In genomic region chr11:17394743-17395390, GRCh38 we compare ENCODE assay signal across 25 cellular contexts. TPM values are rescaled to one million over a fixed set of nuclear protein-coding genes. Genes with fewer than 3 reads are reported as not detected.
DNase-seq lines count a peak whose midpoint lies in the region; ATAC-seq, FAIRE-seq and TF ChIP-seq lines count a peak whose summit lies in the region.
"Had no signal": no experiment of that assay in that cellular context is flagged by ENCODE, and none has a peak within 500 bp of the region (broad histone marks: within the 10 kb centered on the region; RNA-seq: fewer than 3 reads in every experiment).

No MANE protein-coding gene starts in this region.

- no peaks in the 10 kb centered on the region for H3K79me2 ChIP-seq in K562 (ENCODE audit: control insufficient read depth, insufficient read depth, low read length)
- no peaks in the 10 kb centered on the region for H3K79me2 ChIP-seq in neural progenitor cell (ENCODE audit: low read depth)
- no peaks in the 10 kb centered on the region for H3K79me2 ChIP-seq in MM.1S (ENCODE audit: low read length)

- TF ChIP-seq RAD21 in K562 (CRISPR knock-in tag; conservative IDR thresholded peaks at IDR 0.05 in 1 of 2, IDR thresholded peaks at IDR 0.05 in 1 of 2): no peak

- H3K4me1 ChIP-seq in K562 (replicated peaks in 1 of 2; ENCODE audit: control insufficient read depth in 2 of 2, insufficient read depth in 2 of 2, low read length in 2 of 2): peaks cover 0 to 5% of the 10 kb centered on the region in 2 experiments; a peak in 1 of 5 replicates
- H3K4me1 ChIP-seq in neural progenitor cell: peaks cover 2% of the 10 kb centered on the region
- peaks cover 30% of the 10 kb centered on the region for H3K4me1 ChIP-seq in MM.1S (ENCODE audit: low read length)

- no TSS peak for BruUV-seq in K562 (replicated peaks; lab: Mats Ljungman, UMichigan)

- TF ChIP-seq CTCF in GM06990 (IDR thresholded peaks at IDR 0.05; ENCODE audit: insufficient read depth, low read length, poor library complexity, severe bottlenecking) (peak; percentile 2), GM13977 (IDR thresholded peaks at IDR 0.05; ENCODE audit: extremely low read depth, insufficient read depth, missing control alignments) (no peak), K562 (IDR thresholded peaks at IDR 0.05 in 2 of 3, conservative IDR thresholded peaks at IDR 0.05 in 1 of 3; ENCODE audit: insufficient read depth in 2 of 3, low read depth in 1 of 3, low read length in 3 of 3) (no peak), neural progenitor cell (IDR thresholded peaks at IDR 0.05) (peak; percentile 7), MM.1S (IDR thresholded peaks at IDR 0.05; ENCODE audit: low read length) (no peak)

- H3K4me2 ChIP-seq in K562 (ENCODE audit: insufficient read depth, low read length): no peak overlapping the region
- no peak overlapping the region for H3K4me2 ChIP-seq in neural progenitor cell
- H3K4me2 ChIP-seq in MM.1S (ENCODE audit: low read depth, low read length): no peak overlapping the region
- H3K4me2 ChIP-seq: BLaER1 treated with 17β-estradiol and CSF1 and Interleukin-3, amounts not matched to agents 10 nM and 100 nM; KMS-11 had no signal

- in situ Hi-C loops in GM13977 (cut with MboI; ENCODE audit: low pct_unique_long_range_greater_than_20kb, low sequenced_read_pairs, unreplicated experiment): no loop called here
- in situ Hi-C loops in K562 (cut with MboI): loop anchor here (10.0 kb wide), 1 partner anchor 130 kb away; no protein-coding TSS in a partner anchor

- H3K9me1 ChIP-seq in K562 (ENCODE audit: control insufficient read depth, insufficient read depth, low read length): no peaks in the 10 kb centered on the region

- no peaks in the 10 kb centered on the region for H3K36me3 ChIP-seq in GM06990 (ENCODE audit: control insufficient read depth, insufficient read depth, low read length)
- H3K36me3 ChIP-seq in K562 (ENCODE audit: control insufficient read depth, insufficient read depth, low read length): no peaks in the 10 kb centered on the region
- H3K36me3 ChIP-seq in neural progenitor cell: no peaks in the 10 kb centered on the region
- no peaks in the 10 kb centered on the region for H3K36me3 ChIP-seq in MM.1S (replicated peaks; ENCODE audit: insufficient read depth, low read length)
- H3K36me3 ChIP-seq: BLaER1 treated with 17β-estradiol and CSF1 and Interleukin-3, amounts not matched to agents 10 nM and 100 nM; Peyer's patch had no signal

- FAIRE-seq in K562 (lab: Jason Lieb, UNC): no peak
- FAIRE-seq: A204.1, D721Med had no signal

- WGBS in K562 (ENCODE audit: insufficient coverage, low coverage, missing lambda C conversion rate): under 1% methylated on average over 10 of the region's 10 CpGs

- H3F3A ChIP-seq in neural progenitor cell (ENCODE audit: low read depth) (peaks cover 4% of the 10 kb centered on the region), MM.1S (ENCODE audit: insufficient read depth, low read length) (peaks cover 12% of the 10 kb centered on the region)

- DNase-seq in GM06990 (ENCODE audit: extremely low read depth, insufficient read length): no peak
- DNase-seq in GM13977 (ENCODE audit: low spot score): peak; percentile 19
- no peak for DNase-seq in K562 (ENCODE audit: extremely low read depth in 1 of 4, low spot score in 3 of 4)
- no peak for DNase-seq in neural progenitor cell (ENCODE audit: low spot score)
- DNase-seq in MM.1S: no peak
- DNase-seq: CD4-positive, alpha-beta T cell; IMR-90; NCI-H1048; NCI-H1417; NCI-H1694; NCI-H2029 treated with DMSO at 0.1 percent for 48 hours; NCI-H2227 treated with DMSO at 0.1 percent for 48 hours; NCI-H526 treated with DMSO at 0.1 percent for 48 hours; OCI-M1; Peyer's patch; SHP77 treated with DMSO at 0.1 percent for 48 hours; T-helper 17 cell had no signal

- no peaks in the 10 kb centered on the region for H3K9me2 ChIP-seq in MM.1S (replicated peaks; ENCODE audit: insufficient read depth, low read length)

- no peak for ATAC-seq in K562
- no peak for ATAC-seq in HG03097 (IDR thresholded peaks at IDR 0.05; ENCODE audit: low FRiP score, unreplicated experiment)
- ATAC-seq in HG03520 (IDR thresholded peaks at IDR 0.05; ENCODE audit: unreplicated experiment): no peak
- ATAC-seq in HG03565 (IDR thresholded peaks at IDR 0.05; ENCODE audit: unreplicated experiment): no peak
- ATAC-seq: T-helper 17 cell had no signal

- H3K36me3 Mint-ChIP-seq in neural progenitor cell: no peaks in the 10 kb centered on the region

- H3K9ac ChIP-seq in K562 (ENCODE audit: insufficient read depth in 1 of 2, low read depth in 2 of 2, low read length in 2 of 2) (no peak overlapping the region), neural progenitor cell (no peak overlapping the region), MM.1S (ENCODE audit: low read length) (no peak overlapping the region)
- H3K9ac ChIP-seq: BLaER1 treated with 17β-estradiol and CSF1 and Interleukin-3, amounts not matched to agents 10 nM and 100 nM; KMS-11 had no signal

- H3K4me3 Mint-ChIP-seq in neural progenitor cell: no peak overlapping the region
- H3K4me3 Mint-ChIP-seq: CD4-positive, alpha-beta T cell; T-helper 17 cell had no signal

- peaks cover 5% of the 10 kb centered on the region for H3K4me1 Mint-ChIP-seq in neural progenitor cell

- H3K27me3 ChIP-seq in GM06990 (replicated peaks; ENCODE audit: control insufficient read depth, insufficient read depth, low read length) (no peaks in the 10 kb centered on the region; the same call in 1 of the 2 replicates), K562 (ENCODE audit: control insufficient read depth in 2 of 2, insufficient read depth in 2 of 2, low read length in 2 of 2) (peaks cover 14 to 70% of the 10 kb centered on the region in 2 experiments), neural progenitor cell (no peaks in the 10 kb centered on the region), MM.1S (replicated peaks; ENCODE audit: insufficient read depth, low read length) (no peaks in the 10 kb centered on the region)
- H3K27me3 ChIP-seq: BLaER1 treated with 17β-estradiol and CSF1 and Interleukin-3, amounts not matched to agents 10 nM and 100 nM; Peyer's patch had no signal

- TF ChIP-seq POLR2A in K562 (conservative IDR thresholded peaks at IDR 0.05): no peak

- no peak overlapping the region for H3K27ac Mint-ChIP-seq in neural progenitor cell
- H3K27ac Mint-ChIP-seq: CD4-positive, alpha-beta T cell; T-helper 17 cell had no signal

- H3K9me3 ChIP-seq in K562 (replicated peaks; ENCODE audit: control insufficient read depth, insufficient read depth, low read depth, low read length) (no peaks in the 10 kb centered on the region), neural progenitor cell (ENCODE audit: low read depth) (no peaks in the 10 kb centered on the region), MM.1S (replicated peaks; ENCODE audit: insufficient read depth, low read length) (no peaks in the 10 kb centered on the region)
- H3K9me3 ChIP-seq: BLaER1 treated with 17β-estradiol and CSF1 and Interleukin-3, amounts not matched to agents 10 nM and 100 nM; Peyer's patch had no signal

- H3K27ac ChIP-seq in K562 (ENCODE audit: extremely low read depth, low read depth, low read length): no peak overlapping the region
- H3K27ac ChIP-seq in neural progenitor cell: no peak overlapping the region
- H3K27ac ChIP-seq in MM.1S (ENCODE audit: low read length): no peak overlapping the region
- H3K27ac ChIP-seq: BLaER1 treated with 17β-estradiol and CSF1 and Interleukin-3, amounts not matched to agents 10 nM and 100 nM; KMS-11; Peyer's patch had no signal

- H3K9me3 Mint-ChIP-seq in neural progenitor cell: no peaks in the 10 kb centered on the region
- H3K9me3 Mint-ChIP-seq: CD4-positive, alpha-beta T cell had no signal

- CTCF ChIA-PET in K562 (lab: Yijun Ruan, JAX; ENCODE audit: low intra/inter-chr PET ratio): no interaction called here

- POLR2A ChIA-PET in K562 (lab: Yijun Ruan, JAX): no interaction called here

- H2AFZ ChIP-seq in K562 (ENCODE audit: low read depth, low read length) (no peak overlapping the region), neural progenitor cell (replicated peaks) (no peak overlapping the region), MM.1S (ENCODE audit: low read length) (no peak overlapping the region)

- TF ChIP-seq EP300 in K562 (IDR thresholded peaks at IDR 0.05; ENCODE audit: low read length): no peak

- H3K27me3 Mint-ChIP-seq in neural progenitor cell (ENCODE audit: insufficient read depth, low read depth): peaks cover 11% of the 10 kb centered on the region
- H3K27me3 Mint-ChIP-seq: CD4-positive, alpha-beta T cell had no signal

- H4K20me1 ChIP-seq in K562 (replicated peaks; ENCODE audit: control insufficient read depth, insufficient read depth, low read length) (peaks cover 3% of the 10 kb centered on the region; the same call in 1 of the 2 replicates), neural progenitor cell (ENCODE audit: low read depth) (no peaks in the 10 kb centered on the region), MM.1S (ENCODE audit: insufficient read depth, low read length) (no peaks in the 10 kb centered on the region)
- H4K20me1 ChIP-seq: BLaER1 treated with 17β-estradiol and CSF1 and Interleukin-3, amounts not matched to agents 10 nM and 100 nM had no signal

- H3K4me3 ChIP-seq in GM06990 (replicated peaks; ENCODE audit: low read depth, low read length) (no peak overlapping the region), K562 (no peak overlapping the region), neural progenitor cell (no peak overlapping the region), MM.1S (ENCODE audit: low read length) (no peak overlapping the region)
- H3K4me3 ChIP-seq: BLaER1 treated with 17β-estradiol and CSF1 and Interleukin-3, amounts not matched to agents 10 nM and 100 nM; Peyer's patch had no signal

- intact Hi-C loops in K562 (cut with micrococcal nuclease): no loop called here

RNA-seq across cellular contexts. Expression of gene KCNJ11, which starts 6.4 kb away (rescaled TPM):
- total RNA-seq in K562 (2011; cell fraction: chromatin; rRNA removed; ENCODE audit: low replicate concordance): 2.1 and 9.1 TPM in 2 replicates
- total RNA-seq in K562 (2011; cell fraction: nucleolus; rRNA removed): 11.7 and 13.2 TPM in 2 replicates
- 5.3 and 6.8 TPM in 2 replicates for total RNA-seq in K562 (2011; cell fraction: nucleoplasm; rRNA removed)
- total RNA-seq in K562 (2014; rRNA removed) (1.6 and 2.7 TPM in 2 replicates), K562 (2014; rRNA removed; fragmentation: Illumina TruSeq; extraction: Trizol) (0.41 and 0.62 TPM in 2 replicates), K562 (2015; rRNA removed; fragmentation: Illumina TruSeq; extraction: Trizol) (0.54 and 0.60 TPM in 2 replicates), K562 (2021) (3.3 and 3.7 TPM in 2 replicates), neural progenitor cell (ENCODE audit: low replicate concordance) (1.9 and 5.0 TPM in 2 replicates)
- polyA plus RNA-seq in K562 (2011; rRNA removed) (0.85 and 1.8 TPM in 2 replicates), K562 (2014; fragmentation: Illumina TruSeq; extraction: Trizol) (1.4 and 3.1 TPM in 2 replicates), K562 (2014; fragmentation: Nextera tagmentation; extraction: Ambion mirVana) (not detected), K562 (2014; rRNA removed) (0.86 and 2.7 TPM in 2 replicates)
- 1.7 and 2.6 TPM in 2 replicates for polyA plus RNA-seq in K562 (2011; cell fraction: cytosol; rRNA removed)
- polyA plus RNA-seq in K562 (2011; cell fraction: nucleus; rRNA removed): 2.1 and 2.6 TPM in 2 replicates
- 1.5 and 4.7 TPM in 2 replicates for polyA plus RNA-seq in K562 (2012)
- 1.2 and 2.7 TPM in 2 replicates for polyA minus RNA-seq in K562 (2011; rRNA and poly(A)+ RNA removed)
- 5.3 and 5.6 TPM in 2 replicates for polyA minus RNA-seq in K562 (2011; cell fraction: cytosol; rRNA and poly(A)+ RNA removed)
- 2.1 and 3.0 TPM in 2 replicates for polyA minus RNA-seq in K562 (2011; cell fraction: nucleus; rRNA and poly(A)+ RNA removed)
- total RNA-seq: IMR-90 had no signal
- polyA plus RNA-seq: AG04450, IMR-90 had no signal

RNA-seq across cellular contexts. Expression of gene NCR3LG1, which starts 43.3 kb away (rescaled TPM):
- 39.2 and 56.4 TPM in 2 replicates for total RNA-seq in K562 (2011; cell fraction: chromatin; rRNA removed; ENCODE audit: low replicate concordance)
- total RNA-seq in K562 (2011; cell fraction: nucleolus; rRNA removed): 30.5 and 32.8 TPM in 2 replicates
- total RNA-seq in K562 (2011; cell fraction: nucleoplasm; rRNA removed): 52.4 and 80.8 TPM in 2 replicates
- 23.7 and 28.4 TPM in 2 replicates for total RNA-seq in K562 (2014; rRNA removed)
- total RNA-seq in K562 (2014; rRNA removed; fragmentation: Illumina TruSeq; extraction: Trizol): 39.8 and 45.1 TPM in 2 replicates
- 36.2 and 38.1 TPM in 2 replicates for total RNA-seq in K562 (2015; rRNA removed; fragmentation: Illumina TruSeq; extraction: Trizol)
- 31.5 and 32.4 TPM in 2 replicates for total RNA-seq in K562 (2021)
- polyA plus RNA-seq in K562 (2011; rRNA removed): 21.5 and 25.1 TPM in 2 replicates
- 10.8 and 15.1 TPM in 2 replicates for polyA plus RNA-seq in K562 (2011; cell fraction: cytosol; rRNA removed)
- polyA plus RNA-seq in K562 (2011; cell fraction: nucleus; rRNA removed): 19.9 and 26.2 TPM in 2 replicates
- polyA plus RNA-seq in K562 (2012): 8.6 and 13.8 TPM in 2 replicates
- polyA plus RNA-seq in K562 (2014; fragmentation: Illumina TruSeq; extraction: Trizol): 30.8 and 33.8 TPM in 2 replicates
- 1 to 10 TPM; 4.1 to 6.6 TPM for polyA plus RNA-seq in K562 (2014; fragmentation: Nextera tagmentation; extraction: Ambion mirVana)
- polyA plus RNA-seq in K562 (2014; rRNA removed): 13.8 and 17.3 TPM in 2 replicates
- 59.3 and 62.8 TPM in 2 replicates for polyA minus RNA-seq in K562 (2011; rRNA and poly(A)+ RNA removed)
- polyA minus RNA-seq in K562 (2011; cell fraction: cytosol; rRNA and poly(A)+ RNA removed): 33.5 and 36.6 TPM in 2 replicates
- 14.7 and 24.0 TPM in 2 replicates for polyA minus RNA-seq in K562 (2011; cell fraction: nucleus; rRNA and poly(A)+ RNA removed)
- total RNA-seq in neural progenitor cell (ENCODE audit: low replicate concordance): 0.39 and 0.74 TPM in 2 replicates

Comparison
In these comparisons a context has a peak if more than half of its experiments do, and no peak if none do; other contexts are left out.
1. CTCF ChIP-seq: peak in GM06990 (single experiment) and neural progenitor cell (single experiment); none in GM13977 (single experiment), K562 (0 of 3) and MM.1S (single experiment).
2. RNA of gene NCR3LG1, which starts 43.3 kb away (total RNA-seq): 23.7 to 80.8 TPM in K562; 0.39 to 0.74 TPM in neural progenitor cell; every median in the first group is over 10 times any median in the second.